ENCODE assay signal across 20 cellular contexts in the genomic region with DNA sequence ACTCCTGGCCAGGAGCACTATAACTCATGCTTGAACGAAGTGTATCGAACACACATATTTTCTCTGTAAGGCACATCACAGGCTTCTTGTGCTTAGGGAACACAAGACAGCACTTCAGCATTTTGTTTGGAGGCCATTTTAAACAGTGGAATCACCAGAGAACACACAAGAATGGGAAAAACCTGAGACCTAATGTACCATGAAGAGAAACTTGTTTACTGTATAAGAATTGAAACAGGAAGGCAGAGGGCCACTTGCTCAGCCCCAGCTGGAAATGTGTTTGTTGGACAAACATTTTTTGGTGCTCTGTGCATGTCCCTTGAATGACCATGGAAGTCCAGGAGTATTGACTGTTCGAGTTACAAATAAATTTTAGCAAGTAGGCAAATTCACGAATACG. TPM values are rescaled to one million over a fixed set of nuclear protein-coding genes. Genes with fewer than 3 reads are reported as not detected.
DNase-seq lines count a peak whose midpoint lies in the region; ATAC-seq and TF ChIP-seq lines count a peak whose summit lies in the region.
"Had no signal": no experiment of that assay in that cellular context is flagged by ENCODE, and none has a peak within 500 bp of the region (broad histone marks: within the 10 kb centered on the region; RNA-seq: fewer than 3 reads in every experiment).

No MANE protein-coding gene starts in this region.

- no peak overlapping the region for H3K4me3 ChIP-seq in BLaER1
- no peak overlapping the region for H3K4me3 ChIP-seq in endodermal cell (ENCODE audit: low read length)
- H3K4me3 ChIP-seq in A673 (ENCODE audit: low read depth, low read length, poor library complexity, severe bottlenecking), result no peak overlapping the region
- H3K4me3 ChIP-seq: gastroesophageal sphincter, psoas muscle, suprapubic skin had no signal

- intact Hi-C loops in A673 (cut with micrococcal nuclease; ENCODE audit: unreplicated experiment), result no loop called here
- intact Hi-C loops in cardiac septum (cut with DNase I), result no loop called here

- 94 to 95% methylated on average over 5 of the region's 5 CpGs for WGBS in endodermal cell (ENCODE audit: insufficient coverage in 1 of 2, insufficient read length in 1 of 2), 2 experiments

- CTCF ChIA-PET in A673 (lab: Charles Lee), result no interaction called here

- H3K27ac Mint-ChIP-seq in endodermal cell (peak overlapping the region; percentile 20), glutamatergic neuron (ENCODE audit: unreplicated experiment) (no peak overlapping the region)
- H3K27ac Mint-ChIP-seq: activated naive CD4-positive, alpha-beta T cell treated with anti-CD3 and anti-CD28 coated beads, Interleukin-2, amount 10 ng/mL, durations not matched to agents 7 days and 5 days; HFFc6 had no signal

- no peaks in the 10 kb centered on the region for H3K9me3 ChIP-seq in BLaER1
- H3K9me3 ChIP-seq in endodermal cell (ENCODE audit: control insufficient read depth, low read length), result no peaks in the 10 kb centered on the region
- H3K9me3 ChIP-seq in A673 (ENCODE audit: low read depth, low read length, poor library complexity, severe bottlenecking), result no peaks in the 10 kb centered on the region
- H3K9me3 ChIP-seq: gastroesophageal sphincter, psoas muscle, suprapubic skin had no signal

- no peak for DNase-seq in endodermal cell
- DNase-seq in A673 (ENCODE audit: low spot score), result no peak
- DNase-seq in glutamatergic neuron, result no peak
- no peak for DNase-seq in cardiac septum (ENCODE audit: low spot score)
- DNase-seq in NCI-H524 (lab: John Stamatoyannopoulos, UW), result no peak
- DNase-seq: activated CD8-positive, alpha-beta memory T cell treated with anti-CD3 and anti-CD28 coated beads, Interleukin-2, amount 50 U/mL, for 4 hours; activated naive CD4-positive, alpha-beta T cell treated with anti-CD3 and anti-CD28 coated beads, Interleukin-2, amount 10 ng/mL, durations not matched to agents 7 days and 5 days; COR-L47; HFFc6; islet precursor cell; NCI-H1436; psoas muscle; stimulated activated CD4-positive, alpha-beta T cell treated with anti-CD3 and anti-CD28 coated beads, Interleukin-15, amount 100 ng/mL, for 24 hours; T-helper 1 cell had no signal

- POLR2A ChIA-PET in A673 (lab: Charles Lee; ENCODE audit: low non-redundant PET), result no interaction called here

- peaks cover 85% of the 10 kb centered on the region for H4K20me1 ChIP-seq in BLaER1

- H3K27me3 Mint-ChIP-seq in endodermal cell (ENCODE audit: insufficient read depth) (no peaks in the 10 kb centered on the region), glutamatergic neuron (ENCODE audit: unreplicated experiment) (no peaks in the 10 kb centered on the region)
- H3K27me3 Mint-ChIP-seq: activated naive CD4-positive, alpha-beta T cell treated with anti-CD3 and anti-CD28 coated beads, Interleukin-2, amount 10 ng/mL, durations not matched to agents 7 days and 5 days had no signal

- no peak overlapping the region for H3K4me3 Mint-ChIP-seq in endodermal cell
- H3K4me3 Mint-ChIP-seq in glutamatergic neuron (ENCODE audit: unreplicated experiment), result no peak overlapping the region
- H3K4me3 Mint-ChIP-seq: activated naive CD4-positive, alpha-beta T cell treated with anti-CD3 and anti-CD28 coated beads, Interleukin-2, amount 10 ng/mL, durations not matched to agents 7 days and 5 days; HFFc6 had no signal

- H3K9ac ChIP-seq in BLaER1, result no peak overlapping the region
- no peak overlapping the region for H3K9ac ChIP-seq in endodermal cell (ENCODE audit: extremely low read depth, low read length, poor library complexity, severe bottlenecking)

- BruUV-seq in A673 (replicated peaks; lab: Mats Ljungman, UMichigan), result no TSS peak

- peaks cover 46% of the 10 kb centered on the region for H3K4me1 Mint-ChIP-seq in endodermal cell
- H3K4me1 Mint-ChIP-seq in glutamatergic neuron (ENCODE audit: low read depth, unreplicated experiment), result peaks cover 4% of the 10 kb centered on the region

- ATAC-seq in GM19463 (IDR thresholded peaks at IDR 0.05; ENCODE audit: unreplicated experiment) (peak; percentile 39), HG03066 (IDR thresholded peaks at IDR 0.05; ENCODE audit: low read depth, unreplicated experiment) (peak; percentile 37)
- ATAC-seq: activated CD4-positive, CD25-positive, alpha-beta regulatory T cell treated with anti-CD3 and anti-CD28 coated beads, Interleukin-2, amount 50 U/mL, for 24 hours; gastroesophageal sphincter had no signal

- H3K36me3 Mint-ChIP-seq in endodermal cell (ENCODE audit: low read depth) (no peaks in the 10 kb centered on the region), glutamatergic neuron (ENCODE audit: unreplicated experiment) (no peaks in the 10 kb centered on the region)
- H3K36me3 Mint-ChIP-seq: activated naive CD4-positive, alpha-beta T cell treated with anti-CD3 and anti-CD28 coated beads, Interleukin-2, amount 10 ng/mL, durations not matched to agents 7 days and 5 days had no signal

- 0 out of 2 replicates have a peak overlapping the region, but pooled peaks have one; percentile 4 for H3K4me2 ChIP-seq in BLaER1

- H3K36me3 ChIP-seq in BLaER1 (no peaks in the 10 kb centered on the region), endodermal cell (ENCODE audit: control insufficient read depth, insufficient read depth, low read length) (no peaks in the 10 kb centered on the region), A673 (ENCODE audit: insufficient read depth, low read length, poor library complexity, severe bottlenecking) (no peaks in the 10 kb centered on the region)
- H3K36me3 ChIP-seq: gastroesophageal sphincter, suprapubic skin had no signal

- H3K4me1 ChIP-seq in BLaER1 (peaks cover 20% of the 10 kb centered on the region), endodermal cell (ENCODE audit: control insufficient read depth, insufficient read depth, low read length) (peaks cover 4% of the 10 kb centered on the region), A673 (ENCODE audit: insufficient read depth, low read length, poor library complexity, severe bottlenecking) (no peaks in the 10 kb centered on the region)

- H3K27ac ChIP-seq in BLaER1 (no peak overlapping the region), endodermal cell (ENCODE audit: low read depth, low read length) (no peak overlapping the region), A673 (ENCODE audit: low read depth, low read length, poor library complexity, severe bottlenecking) (no peak overlapping the region)
- H3K27ac ChIP-seq: gastroesophageal sphincter, psoas muscle, suprapubic skin had no signal

- no peaks in the 10 kb centered on the region for H3K27me3 ChIP-seq in BLaER1
- H3K27me3 ChIP-seq in endodermal cell (ENCODE audit: control insufficient read depth, insufficient read depth, low read length, poor library complexity, severe bottlenecking), result no peaks in the 10 kb centered on the region
- no peaks in the 10 kb centered on the region for H3K27me3 ChIP-seq in A673 (replicated peaks; ENCODE audit: insufficient read depth, low read depth, low read length, poor library complexity)
- H3K27me3 ChIP-seq: gastroesophageal sphincter, suprapubic skin had no signal

- H3K9me3 Mint-ChIP-seq in endodermal cell (no peaks in the 10 kb centered on the region), glutamatergic neuron (ENCODE audit: unreplicated experiment) (peaks cover 1% of the 10 kb centered on the region)
- H3K9me3 Mint-ChIP-seq: activated naive CD4-positive, alpha-beta T cell treated with anti-CD3 and anti-CD28 coated beads, Interleukin-2, amount 10 ng/mL, durations not matched to agents 7 days and 5 days; HFFc6 had no signal

- no peak for TF ChIP-seq CTCF in endodermal cell (conservative IDR thresholded peaks at IDR 0.05)
- TF ChIP-seq CTCF in A673 (conservative IDR thresholded peaks at IDR 0.05; ENCODE audit: low read depth, low read length), result no peak
- TF ChIP-seq CTCF in glutamatergic neuron (IDR thresholded peaks at IDR 0.05; ENCODE audit: partially characterized antibody, unreplicated experiment), result no peak

RNA-seq across cellular contexts. Expression of a gene that starts 47.5 kb away (rescaled TPM):
- total RNA-seq in endodermal cell (10 to 100 TPM; 63.4 to 78.2 TPM), A673 (2021) (31.9 and 36.8 TPM in 2 replicates), glutamatergic neuron (ENCODE audit: unreplicated experiment) (58.4 TPM), cardiac septum (52.3 TPM)
- 39.0 TPM for polyA plus RNA-seq in endodermal cell (2013, experiment 1 of 2)
- polyA plus RNA-seq in endodermal cell (2013, experiment 2 of 2), result 38.9 TPM
